8 cellular contexts compared by ENCODE assay signal in genomic region chr17:21042434-21043295, GRCh38.
A peak's percentile ranks its signal among the peaks of the same experiment; 100 is the strongest.
DNase-seq lines count a peak whose midpoint lies in the region; ATAC-seq and TF ChIP-seq lines count a peak whose summit lies in the region.

Gene USP22 (minus strand): TSS chr17:21043011. CDS start chr17:21042835, 176 bp downstream.

- TF ChIP-seq CTCF in SU-DHL-6 (IDR thresholded peaks at IDR 0.05; ENCODE audit: insufficient read depth, low read length, poor library complexity, severe bottlenecking) = no peak
- no peak for TF ChIP-seq CTCF in cardiac fibroblast (IDR thresholded peaks at IDR 0.05; ENCODE audit: low read depth, low read length)

- DNase-seq in DMS79 treated with DMSO at 0.1 percent for 48 hours (lab: John Stamatoyannopoulos, UW) (peak; percentile 68), cardiac fibroblast (ENCODE audit: low read depth in 2 of 2) (no peak), kidney tubule cell (ENCODE audit: low spot score) (peak; percentile 24), SIG-M5 treated with dmso at 0.1 percent for 504 hours (lab: John Stamatoyannopoulos, UW; ENCODE audit: unreplicated experiment) (no peak)
- peak; percentile 36 for DNase-seq in stimulated activated CD4-positive, alpha-beta T cell treated with anti-CD3 and anti-CD28 coated beads, Interleukin-4, amount 100 ng/mL, for 1 hour

- peak within 1 kb of the TSS; percentile 100 for H3K9ac ChIP-seq in SU-DHL-6 (ENCODE audit: low read length)

- H3K9me2 ChIP-seq in SU-DHL-6 (replicated peaks; ENCODE audit: insufficient read depth, low read length) = no peaks in the 10 kb centered on the region

- H3K27ac ChIP-seq in SU-DHL-6 (ENCODE audit: low read depth, low read length) = peak within 1 kb of the TSS; percentile 97

- ATAC-seq in GM19452 (IDR thresholded peaks at IDR 0.05; ENCODE audit: unreplicated experiment) (peak; percentile 57), HG03460 (IDR thresholded peaks at IDR 0.05; ENCODE audit: unreplicated experiment) (peak; percentile 52)

- peaks cover 35% of the 10 kb centered on the region for H3F3A ChIP-seq in SU-DHL-6 (ENCODE audit: insufficient read depth)

- peaks cover 22% of the 10 kb centered on the region for H4K20me1 ChIP-seq in SU-DHL-6 (ENCODE audit: low read depth, low read length)

- H3K79me2 ChIP-seq in SU-DHL-6 (ENCODE audit: insufficient read depth, low read length) = peaks cover 50% of the 10 kb centered on the region

- no peaks in the 10 kb centered on the region for H3K9me3 ChIP-seq in SU-DHL-6 (ENCODE audit: insufficient read depth, low read length)

- H3K36me3 ChIP-seq in SU-DHL-6 (ENCODE audit: low read length) = 0 out of 2 replicates have a peak, but pooled peaks cover 10% of the 10 kb centered on the region

- no peaks in the 10 kb centered on the region for H3K27me3 ChIP-seq in SU-DHL-6 (ENCODE audit: low read length)

- H3K4me3 ChIP-seq in SU-DHL-6 (ENCODE audit: insufficient read depth, low read length, poor library complexity, severe bottlenecking) (peak within 1 kb of the TSS; percentile 97), cardiac fibroblast (replicated peaks in 1 of 2; ENCODE audit: low read depth in 2 of 2, low read length in 2 of 2) (peak within 1 kb of the TSS; percentile 82 to 86)

- peak within 1 kb of the TSS; percentile 86 for H2AFZ ChIP-seq in SU-DHL-6 (ENCODE audit: low read depth, low read length, severe bottlenecking)

- peak within 1 kb of the TSS; percentile 99 for H3K4me2 ChIP-seq in SU-DHL-6 (ENCODE audit: low read depth, low read length, poor library complexity, severe bottlenecking)

Comparison
In these comparisons a context has a peak if more than half of its experiments do, and no peak if none do; other contexts are left out.
1. DNase-seq: peak in DMS79 treated with DMSO at 0.1 percent for 48 hours (single experiment), kidney tubule cell (single experiment) and stimulated activated CD4-positive, alpha-beta T cell treated with anti-CD3 and anti-CD28 coated beads, Interleukin-4, amount 100 ng/mL, for 1 hour (single experiment); none in cardiac fibroblast (0 of 2) and SIG-M5 treated with dmso at 0.1 percent for 504 hours (single experiment).